Comparison of ENCODE assay signal across 36 cellular contexts in the genomic region with DNA sequence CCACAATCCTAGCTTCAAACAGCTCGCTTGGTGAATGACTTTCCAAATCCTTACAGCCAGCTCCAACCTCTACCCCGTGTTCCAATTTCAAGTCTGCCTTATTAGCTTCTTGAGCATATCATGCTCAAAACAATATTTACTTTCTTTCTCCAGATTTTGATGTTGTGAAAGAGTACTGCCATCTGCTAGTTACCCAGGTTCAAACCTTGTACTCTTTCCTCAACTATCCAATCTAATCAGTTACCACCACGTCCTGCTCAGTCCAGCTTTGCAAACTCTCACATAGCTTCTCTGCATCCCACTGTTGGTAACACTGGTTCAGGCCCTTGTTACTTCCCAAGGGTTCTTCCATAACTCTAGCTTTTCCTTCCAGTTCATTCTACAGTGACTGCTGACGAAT.
"Had no signal": no experiment of that assay in that cellular context is flagged by ENCODE, and none has a peak within 500 bp of the region (broad histone marks: within the 10 kb centered on the region; RNA-seq: fewer than 3 reads in every experiment).

No MANE protein-coding gene starts in this region.

- H3K27ac ChIP-seq: adrenal gland, ascending aorta, brain microvascular endothelial cell, breast epithelium, VCaP had no signal

- H3K4me3 Mint-ChIP-seq: activated B cell treated with CpG ODN at 0.5 μM for 24 hours; activated CD4-positive, alpha-beta memory T cell treated with anti-CD3 and anti-CD28 coated beads for 36 hours; activated CD4-positive, alpha-beta T cell treated with anti-CD3 and anti-CD28 coated beads, Interleukin-2, amount 10 ng/mL, durations not matched to agents 24 days and 14 days; activated CD8-positive, alpha-beta T cell treated with anti-CD3 and anti-CD28 coated beads for 36 hours; activated naive CD4-positive, alpha-beta T cell treated with anti-CD3 and anti-CD28 coated beads for 36 hours; activated naive CD8-positive, alpha-beta T cell treated with anti-CD3 and anti-CD28 coated beads for 36 hours; activated T-cell treated with anti-CD3 and anti-CD28 coated beads, Interleukin-2, amount 50 U/mL, for 4 hours; activated T-cell treated with anti-CD3 and anti-CD28 coated beads, Interleukin-2, amount 50 U/mL, for 72 hours; activated T-helper 1 cell treated with anti-CD3 and anti-CD28 coated beads, Interleukin-12 subunit alpha, Interleukin-12 subunit beta, Interleukin-2, Interleukin-4 antibody, amounts not matched to agents 30 ng/mL and 10 ng/mL and 1 ng/mL, durations not matched to agents 14 hours and 24 hours and 36 hours; activated T-helper 17 cell treated with anti-CD3 and anti-CD28 coated beads, Interleukin-2, amount 50 U/mL, for 72 hours; T-helper 1 cell treated with Interleukin-12 subunit alpha and Interleukin-12 subunit beta and Interleukin-4 antibody, amounts not matched to agents 30 μg/mL and 1 μg/mL, for 36 hours; T-helper 2 cell treated with Interferon-gamma antibody and Interleukin-4, amounts not matched to agents 5 μg/mL and 100 μg/mL, for 36 hours had no signal

- DNase-seq: activated B cell treated with CpG ODN at 0.5 μM for 24 hours; activated CD4-positive, alpha-beta memory T cell treated with anti-CD3 and anti-CD28 coated beads for 36 hours; activated CD4-positive, alpha-beta T cell treated with anti-CD3 and anti-CD28 coated beads for 4 hours; activated CD4-positive, alpha-beta T cell treated with anti-CD3 and anti-CD28 coated beads, Interleukin-2, amount 10 ng/mL, durations not matched to agents 24 days and 14 days; activated CD4-positive, alpha-beta T cell treated with anti-CD3 and anti-CD28 coated beads, Interleukin-2, amount 50 U/mL, for 1 hour; activated CD4-positive, alpha-beta T cell treated with anti-CD3 and anti-CD28 coated beads, Interleukin-2, amount 50 U/mL, for 4 hours; activated CD4-positive, CD25-positive, alpha-beta regulatory T cell treated with anti-CD3 and anti-CD28 coated beads, Interleukin-2, amount 50 U/mL, for 72 hours; activated CD8-positive, alpha-beta memory T cell treated with anti-CD3 and anti-CD28 coated beads, Interleukin-2, amount 50 U/mL, for 4 hours; activated CD8-positive, alpha-beta T cell treated with anti-CD3 and anti-CD28 coated beads for 36 hours; activated effector memory CD4-positive, alpha-beta T cell treated with anti-CD3 and anti-CD28 coated beads, Interleukin-2, amount 50 U/mL, for 16 hours; activated gamma-delta T cell treated with Interleukin-2 at 50 U/mL for 16 hours; activated naive CD4-positive, alpha-beta T cell; activated naive CD4-positive, alpha-beta T cell treated with anti-CD3 and anti-CD28 coated beads for 36 hours; activated naive CD4-positive, alpha-beta T cell treated with anti-CD3 and anti-CD28 coated beads, Interleukin-2, amount 50 U/mL, for 16 hours; activated naive CD8-positive, alpha-beta T cell treated with anti-CD3 and anti-CD28 coated beads for 36 hours; activated T-cell treated with anti-CD3 and anti-CD28 coated beads for 4 hours; activated T-cell treated with anti-CD3 and anti-CD28 coated beads, Interleukin-2, amount 50 U/mL, for 1 hour; activated T-cell treated with anti-CD3 and anti-CD28 coated beads, Interleukin-2, amount 50 U/mL, for 4 hours; activated T-cell treated with anti-CD3 and anti-CD28 coated beads, Interleukin-2, amount 50 U/mL, for 72 hours; adrenal gland; amygdala; anterior cingulate cortex; brain microvascular endothelial cell; central memory CD4-positive, alpha-beta T cell; SW 1271; T-helper 1 cell; T-helper 2 cell; T-helper 9 cell had no signal

- H3K36me3 Mint-ChIP-seq: activated CD4-positive, alpha-beta memory T cell treated with anti-CD3 and anti-CD28 coated beads for 36 hours had no signal

- H3K9me3 Mint-ChIP-seq: activated naive CD8-positive, alpha-beta T cell treated with anti-CD3 and anti-CD28 coated beads for 36 hours; activated T-cell treated with anti-CD3 and anti-CD28 coated beads, Interleukin-2, amount 50 U/mL, for 4 hours; activated T-helper 1 cell treated with anti-CD3 and anti-CD28 coated beads, Interleukin-12 subunit alpha, Interleukin-12 subunit beta, Interleukin-2, Interleukin-4 antibody, amounts not matched to agents 30 ng/mL and 10 ng/mL and 1 ng/mL, durations not matched to agents 14 hours and 24 hours and 36 hours; T-helper 1 cell treated with Interleukin-12 subunit alpha and Interleukin-12 subunit beta and Interleukin-4 antibody, amounts not matched to agents 30 μg/mL and 1 μg/mL, for 36 hours; T-helper 2 cell treated with Interferon-gamma antibody and Interleukin-4, amounts not matched to agents 5 μg/mL and 100 μg/mL, for 36 hours had no signal

- H3K4me3 ChIP-seq: adrenal gland, ascending aorta, breast epithelium had no signal

- ATAC-seq: activated CD8-positive, alpha-beta T cell treated with anti-CD3 and anti-CD28 coated beads for 36 hours; activated naive CD4-positive, alpha-beta T cell treated with anti-CD3 and anti-CD28 coated beads, Interleukin-2, amount 50 U/mL, for 72 hours; activated T-cell treated with anti-CD3 and anti-CD28 coated beads, Interleukin-2, amount 50 U/mL, for 4 hours; activated T-cell treated with anti-CD3 and anti-CD28 coated beads, Interleukin-2, amount 50 U/mL, for 72 hours; activated T-helper 17 cell treated with anti-CD3 and anti-CD28 coated beads, Interleukin-2, amount 50 U/mL, for 72 hours had no signal

- H3K36me3 ChIP-seq: adrenal gland, ascending aorta, brain microvascular endothelial cell, breast epithelium had no signal

- H3K27me3 Mint-ChIP-seq: activated B cell treated with CpG ODN at 0.5 μM for 24 hours; activated CD4-positive, alpha-beta memory T cell treated with anti-CD3 and anti-CD28 coated beads for 36 hours; activated CD4-positive, alpha-beta T cell treated with anti-CD3 and anti-CD28 coated beads, Interleukin-2, amount 10 ng/mL, durations not matched to agents 24 days and 14 days; activated CD8-positive, alpha-beta T cell treated with anti-CD3 and anti-CD28 coated beads for 36 hours; activated naive CD8-positive, alpha-beta T cell treated with anti-CD3 and anti-CD28 coated beads for 36 hours; activated T-helper 17 cell treated with anti-CD3 and anti-CD28 coated beads, Interleukin-2, amount 50 U/mL, for 72 hours had no signal

- H3K4me1 ChIP-seq: adrenal gland, ascending aorta, breast epithelium had no signal

- H3K4me1 Mint-ChIP-seq: activated B cell treated with CpG ODN at 0.5 μM for 24 hours; activated CD4-positive, alpha-beta T cell treated with anti-CD3 and anti-CD28 coated beads, Interleukin-2, amount 10 ng/mL, durations not matched to agents 24 days and 14 days had no signal

- H3K27me3 ChIP-seq: adrenal gland, ascending aorta, brain microvascular endothelial cell, breast epithelium had no signal

- H3K27ac Mint-ChIP-seq: activated B cell treated with CpG ODN at 0.5 μM for 24 hours; activated CD4-positive, alpha-beta memory T cell treated with anti-CD3 and anti-CD28 coated beads for 36 hours; activated CD4-positive, alpha-beta T cell treated with anti-CD3 and anti-CD28 coated beads, Interleukin-2, amount 10 ng/mL, durations not matched to agents 24 days and 14 days; activated CD8-positive, alpha-beta T cell treated with anti-CD3 and anti-CD28 coated beads for 36 hours; activated naive CD4-positive, alpha-beta T cell treated with anti-CD3 and anti-CD28 coated beads for 36 hours; activated naive CD4-positive, alpha-beta T cell treated with anti-CD3 and anti-CD28 coated beads, Interleukin-2, amount 50 U/mL, for 72 hours; activated naive CD8-positive, alpha-beta T cell treated with anti-CD3 and anti-CD28 coated beads for 36 hours; activated T-cell treated with anti-CD3 and anti-CD28 coated beads, Interleukin-2, amount 50 U/mL, for 72 hours; activated T-helper 1 cell treated with anti-CD3 and anti-CD28 coated beads, Interleukin-12 subunit alpha, Interleukin-12 subunit beta, Interleukin-2, Interleukin-4 antibody, amounts not matched to agents 30 ng/mL and 10 ng/mL and 1 ng/mL, durations not matched to agents 14 hours and 24 hours and 36 hours; activated T-helper 17 cell treated with anti-CD3 and anti-CD28 coated beads, Interleukin-2, amount 50 U/mL, for 72 hours; T-helper 1 cell treated with Interleukin-12 subunit alpha and Interleukin-12 subunit beta and Interleukin-4 antibody, amounts not matched to agents 30 μg/mL and 1 μg/mL, for 36 hours; T-helper 2 cell treated with Interferon-gamma antibody and Interleukin-4, amounts not matched to agents 5 μg/mL and 100 μg/mL, for 36 hours had no signal

- H3K9me3 ChIP-seq: adrenal gland, ascending aorta, breast epithelium had no signal
